Comparison of ENCODE assay signal across 23 cellular contexts in the genomic region with DNA sequence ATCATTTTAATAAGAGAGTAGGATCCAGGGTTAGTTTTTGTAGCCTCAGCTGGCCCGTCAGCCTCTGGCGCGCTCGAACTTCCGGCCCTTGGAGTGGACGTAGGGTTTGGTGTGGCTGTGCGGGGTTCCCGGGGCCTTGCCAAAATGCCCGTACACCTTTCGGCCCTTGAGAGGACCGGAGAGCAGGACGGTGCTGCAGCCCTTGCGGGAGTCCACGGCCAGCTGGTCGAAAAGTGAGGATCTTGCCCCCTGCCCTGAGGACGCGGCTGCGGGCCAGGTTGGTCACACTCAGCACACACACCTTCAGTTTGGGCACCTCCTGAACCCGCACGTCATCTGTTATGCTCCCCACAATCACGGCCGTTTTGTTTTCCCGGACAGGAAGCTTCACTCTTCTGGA. TPM values are rescaled to one million over a fixed set of nuclear protein-coding genes. Genes with fewer than 3 reads are reported as not detected.
DNase-seq lines count a peak whose midpoint lies in the region; ATAC-seq, FAIRE-seq and TF ChIP-seq lines count a peak whose summit lies in the region.
"Had no signal": no experiment of that assay in that cellular context is flagged by ENCODE, and none has a peak within 500 bp of the region (broad histone marks: within the 10 kb centered on the region; RNA-seq: fewer than 3 reads in every experiment).

No MANE protein-coding gene starts in this region.

- H3K9ac ChIP-seq in HepG2 (ENCODE audit: insufficient read depth, low read depth, low read length) (no peak overlapping the region), mesenchymal stem cell (ENCODE audit: low read length) (no peak overlapping the region)
- H3K9ac ChIP-seq: BLaER1 treated with 17β-estradiol and CSF1 and Interleukin-3, amounts not matched to agents 10 nM and 100 nM had no signal

- BruUV-seq in HepG2 (replicated peaks; lab: Mats Ljungman, UMichigan) (no TSS peak), PC-9 (replicated peaks; lab: Mats Ljungman, UMichigan) (no TSS peak)

- TF ChIP-seq RAD21 in HepG2 (CRISPR knock-in tag; IDR thresholded peaks at IDR 0.05): no peak

- TF ChIP-seq POLR2A in HepG2 (IDR thresholded peaks at IDR 0.05; ENCODE audit: insufficient read depth in 1 of 2, low read depth in 2 of 2, low read length in 2 of 2) (no peak), right lobe of liver (IDR thresholded peaks at IDR 0.05) (no peak)

- TF ChIP-seq EP300 in HepG2 (IDR thresholded peaks at IDR 0.05; ENCODE audit: low read depth in 2 of 2, low read length in 2 of 2) (no peak), HepG2 (CRISPR knock-in tag; IDR thresholded peaks at IDR 0.05; ENCODE audit: borderline replicate concordance) (no peak)

- H4K20me1 ChIP-seq in HepG2 (ENCODE audit: insufficient read depth, low read length) (no peaks in the 10 kb centered on the region), PC-9 (ENCODE audit: insufficient read depth) (no peaks in the 10 kb centered on the region)
- H4K20me1 ChIP-seq: BLaER1 treated with 17β-estradiol and CSF1 and Interleukin-3, amounts not matched to agents 10 nM and 100 nM had no signal

- in situ Hi-C loops in HepG2 (cut with HindIII; ENCODE audit: extremely low pct_ligation_motif_present, low pct_unique_long_range_greater_than_20kb): no loop called here

- H3K4me1 ChIP-seq in HepG2 (ENCODE audit: insufficient read depth, low read length) (no peaks in the 10 kb centered on the region), right lobe of liver (peaks cover 0 to 5% (median 0%) of the 10 kb centered on the region in 4 donors), PC-9 (replicated peaks; ENCODE audit: insufficient read depth) (no peaks in the 10 kb centered on the region), mesenchymal stem cell (ENCODE audit: control insufficient read depth, insufficient read depth, low read depth, low read length) (no peaks in the 10 kb centered on the region)
- H3K4me1 ChIP-seq: BLaER1 treated with 17β-estradiol and CSF1 and Interleukin-3, amounts not matched to agents 10 nM and 100 nM; HAP-1 had no signal

- DNase-seq in HepG2 (ENCODE audit: low spot score) (no peak), right lobe of liver (no peak), PC-9 (no peak), mesenchymal stem cell (no peak), left ventricle myocardium superior (no peak)
- DNase-seq: 8988T; CD8-positive, alpha-beta T cell; DND-41; Kasumi-1; MG63; NCI-H1417; NCI-H187 treated with DMSO at 0.1 percent for 48 hours; NCI-H2107; NCI-H510A had no signal

- H3K9me3 ChIP-seq in HepG2 (ENCODE audit: low read length): no peaks in the 10 kb centered on the region
- H3K9me3 ChIP-seq in right lobe of liver: no peaks in the 10 kb centered on the region
- H3K9me3 ChIP-seq in PC-9 (ENCODE audit: insufficient read depth, low read depth): no peaks in the 10 kb centered on the region
- H3K9me3 ChIP-seq in mesenchymal stem cell (ENCODE audit: control insufficient read depth, low read length): no peaks in the 10 kb centered on the region
- H3K9me3 ChIP-seq: BLaER1 treated with 17β-estradiol and CSF1 and Interleukin-3, amounts not matched to agents 10 nM and 100 nM; HAP-1; MG63 had no signal

- H3K27ac ChIP-seq in HepG2 (ENCODE audit: extremely low read length, insufficient read depth, low read length) (no peak overlapping the region), right lobe of liver (no peak overlapping the region), PC-9 (no peak overlapping the region), mesenchymal stem cell (ENCODE audit: low read length, poor library complexity, severe bottlenecking) (no peak overlapping the region)
- H3K27ac ChIP-seq: BLaER1 treated with 17β-estradiol and CSF1 and Interleukin-3, amounts not matched to agents 10 nM and 100 nM had no signal

- H2AK5ac ChIP-seq in mesenchymal stem cell (ENCODE audit: low read length, severe bottlenecking): no peak overlapping the region

- POLR2A ChIA-PET in HepG2 (lab: Yijun Ruan, JAX): no interaction called here
- POLR2A ChIA-PET in PC-9 (lab: Charles Lee; ENCODE audit: unreplicated experiment): no interaction called here

- H3K4me3 ChIP-seq in HepG2 (replicated peaks in 1 of 3; ENCODE audit: insufficient read depth in 1 of 3, low read depth in 2 of 3, low read length in 3 of 3) (no peak overlapping the region), right lobe of liver (no peak overlapping the region), PC-9 (no peak overlapping the region), mesenchymal stem cell (ENCODE audit: insufficient read depth in 1 of 2, low read depth in 1 of 2, low read length in 2 of 2) (peak overlapping the region in 1 of 2 experiments; percentile 33)
- H3K4me3 ChIP-seq: BLaER1 treated with 17β-estradiol and CSF1 and Interleukin-3, amounts not matched to agents 10 nM and 100 nM; HAP-1; MG63 had no signal

- no peak overlapping the region for H2BK12ac ChIP-seq in mesenchymal stem cell (ENCODE audit: low read length in 2 of 2)

- intact Hi-C loops in HepG2 (cut with micrococcal nuclease; ENCODE audit: unreplicated experiment) (no loop called here), right lobe of liver (cut with DNase I) (no loop called here), PC-9 (cut with micrococcal nuclease; ENCODE audit: unreplicated experiment) (no loop called here), left ventricle myocardium superior (cut with micrococcal nuclease) (no loop called here)

- FAIRE-seq in HepG2 (lab: Jason Lieb, UNC): no peak
- FAIRE-seq: GM12891, GM19239, HTR-8/SVneo had no signal

- no peaks in the 10 kb centered on the region for H3K36me3 ChIP-seq in HepG2 (replicated peaks in 1 of 2; ENCODE audit: control insufficient read depth in 1 of 2, insufficient read depth in 2 of 2, low read length in 2 of 2)
- H3K36me3 ChIP-seq in right lobe of liver: no peaks in the 10 kb centered on the region
- no peaks in the 10 kb centered on the region for H3K36me3 ChIP-seq in PC-9 (ENCODE audit: low read depth)
- no peaks in the 10 kb centered on the region for H3K36me3 ChIP-seq in mesenchymal stem cell (ENCODE audit: control insufficient read depth in 1 of 2, insufficient read depth in 2 of 2, low read depth in 1 of 2, low read length in 2 of 2)
- H3K36me3 ChIP-seq: BLaER1 treated with 17β-estradiol and CSF1 and Interleukin-3, amounts not matched to agents 10 nM and 100 nM; HAP-1; MG63 had no signal

- TF ChIP-seq CTCF in HepG2 (CRISPR knock-in tag; IDR thresholded peaks at IDR 0.05): no peak
- no peak for TF ChIP-seq CTCF in right lobe of liver (IDR thresholded peaks at IDR 0.05)
- TF ChIP-seq CTCF in PC-9 (conservative IDR thresholded peaks at IDR 0.05): no peak

- no peak overlapping the region for H4K8ac ChIP-seq in mesenchymal stem cell (ENCODE audit: low read length)

- H3K18ac ChIP-seq in mesenchymal stem cell (ENCODE audit: low read depth in 1 of 2, low read length in 2 of 2): no peak overlapping the region

- H3K4ac ChIP-seq in mesenchymal stem cell (ENCODE audit: low read depth in 1 of 2, low read length in 2 of 2): no peak overlapping the region

- H2BK5ac ChIP-seq in mesenchymal stem cell (ENCODE audit: low read depth, low read length, poor library complexity, severe bottlenecking): no peak overlapping the region

- no peak overlapping the region for H4K91ac ChIP-seq in mesenchymal stem cell (ENCODE audit: low read length)

- H3K79me1 ChIP-seq in mesenchymal stem cell (replicated peaks; ENCODE audit: low read length, poor library complexity, severe bottlenecking): no peaks in the 10 kb centered on the region

- H3K14ac ChIP-seq in mesenchymal stem cell (ENCODE audit: low read length in 2 of 2): no peak overlapping the region

- no peak overlapping the region for H2BK15ac ChIP-seq in mesenchymal stem cell (ENCODE audit: low read depth, poor library complexity, severe bottlenecking)

- no peaks in the 10 kb centered on the region for H3F3A ChIP-seq in PC-9 (ENCODE audit: insufficient read depth, low read depth)

- ATAC-seq in HepG2: no peak
- no peak for ATAC-seq in right lobe of liver
- no peak for ATAC-seq in left ventricle myocardium superior
- ATAC-seq in GM21529 (IDR thresholded peaks at IDR 0.05; ENCODE audit: unreplicated experiment): no peak
- ATAC-seq in HG02981 (IDR thresholded peaks at IDR 0.05; ENCODE audit: unreplicated experiment): no peak
- ATAC-seq: CD8-positive, alpha-beta T cell; Panc1 had no signal

- 59% methylated on average over 23 of the region's 23 CpGs for WGBS in HepG2 (ENCODE audit: low lambda C conversion rate)
- WGBS in right lobe of liver (ENCODE audit: insufficient coverage, low coverage, low lambda C conversion rate, missing lambda C conversion rate): 79% methylated on average over 5 of the region's 23 CpGs
- 96% methylated on average over 23 of the region's 23 CpGs for WGBS in mesenchymal stem cell

- H3K79me2 ChIP-seq in HepG2 (ENCODE audit: insufficient read depth, low read length) (no peaks in the 10 kb centered on the region), PC-9 (ENCODE audit: low read depth) (no peaks in the 10 kb centered on the region)

- H3K23ac ChIP-seq in mesenchymal stem cell (ENCODE audit: low read length in 2 of 2): no peak overlapping the region

- CTCF ChIA-PET in HepG2 (lab: Yijun Ruan, JAX; ENCODE audit: low intra/inter-chr PET ratio, low total read pairs): no interaction called here
- CTCF ChIA-PET in PC-9 (lab: Charles Lee): no interaction called here

- H3K4me2 ChIP-seq in HepG2 (ENCODE audit: low read depth, low read length) (no peak overlapping the region), PC-9 (peak overlapping the region; percentile 19; the same call in 1 of the 2 replicates), mesenchymal stem cell (ENCODE audit: low read length, poor library complexity, severe bottlenecking) (no peak overlapping the region)
- H3K4me2 ChIP-seq: BLaER1 treated with 17β-estradiol and CSF1 and Interleukin-3, amounts not matched to agents 10 nM and 100 nM had no signal

- H3K27me3 ChIP-seq in HepG2 (ENCODE audit: control insufficient read depth in 1 of 2, insufficient read depth in 2 of 2, low read length in 2 of 2) (no peaks in the 10 kb centered on the region), right lobe of liver (no peaks in the 10 kb centered on the region), PC-9 (ENCODE audit: insufficient read depth, low read depth) (peaks cover 29% of the 10 kb centered on the region), mesenchymal stem cell (ENCODE audit: control insufficient read depth in 1 of 2, insufficient read depth in 1 of 2, low read length in 2 of 2) (no peaks in the 10 kb centered on the region)
- H3K27me3 ChIP-seq: BLaER1 treated with 17β-estradiol and CSF1 and Interleukin-3, amounts not matched to agents 10 nM and 100 nM; MG63 had no signal

- no peak overlapping the region for H2AFZ ChIP-seq in HepG2 (ENCODE audit: low read length)
- no peak overlapping the region for H2AFZ ChIP-seq in PC-9
- H2AFZ ChIP-seq in mesenchymal stem cell (ENCODE audit: low read depth, low read length): peak overlapping the region; percentile 71

- no peak overlapping the region for H2BK120ac ChIP-seq in mesenchymal stem cell (ENCODE audit: low read depth, low read length)

- no peaks in the 10 kb centered on the region for H3K9me2 ChIP-seq in PC-9 (ENCODE audit: insufficient read depth)

RNA-seq across cellular contexts. Expression of gene CNTNAP4, which starts 42.2 kb away (rescaled TPM):
- total RNA-seq in HepG2 (2016; rRNA removed; fragmentation: Illumina TruSeq; extraction: Trizol) (not detected in 2 replicates), right lobe of liver (not detected), PC-9 (2021) (not detected in 2 replicates), left ventricle myocardium superior (not detected)
- total RNA-seq in HepG2 (2016; cell fraction: cytosol; rRNA removed; fragmentation: Illumina TruSeq; extraction: Trizol; ENCODE audit: low read depth): not detected in 2 replicates
- not detected in 2 replicates for total RNA-seq in HepG2 (2016; cell fraction: insoluble cytoplasmic fraction; rRNA removed; fragmentation: Illumina TruSeq; extraction: Trizol)
- not detected in 2 replicates for total RNA-seq in HepG2 (2016; cell fraction: membrane; rRNA removed; fragmentation: Illumina TruSeq; extraction: Trizol)
- not detected in 2 replicates for total RNA-seq in HepG2 (2016; cell fraction: nucleus; rRNA removed; fragmentation: Illumina TruSeq; extraction: Trizol)
- not detected in 2 replicates for polyA plus RNA-seq in HepG2 (2011; rRNA removed)
- polyA plus RNA-seq in HepG2 (2011; cell fraction: cytosol; rRNA removed): not detected in 2 replicates
- polyA plus RNA-seq in HepG2 (2011; cell fraction: nucleus; rRNA removed): not detected in 2 replicates
- not detected in 2 replicates for polyA plus RNA-seq in HepG2 (2012)
- polyA plus RNA-seq in HepG2 (2016; cell fraction: cytosol; fragmentation: Illumina TruSeq; extraction: Trizol; ENCODE audit: low read depth): not detected in 2 replicates
- polyA plus RNA-seq in HepG2 (2016; cell fraction: insoluble cytoplasmic fraction; fragmentation: Illumina TruSeq; extraction: Trizol; ENCODE audit: low read depth): not detected in 2 replicates
- not detected in 2 replicates for polyA plus RNA-seq in HepG2 (2016; cell fraction: membrane; fragmentation: Illumina TruSeq; extraction: Trizol; ENCODE audit: low read depth)
- polyA plus RNA-seq in HepG2 (2016; cell fraction: nucleus; fragmentation: Illumina TruSeq; extraction: Trizol; ENCODE audit: insufficient read depth, low read depth): not detected in 2 replicates
- not detected in 2 replicates for polyA minus RNA-seq in HepG2 (2011; rRNA and poly(A)+ RNA removed; ENCODE audit: low replicate concordance)
- not detected in 2 replicates for polyA minus RNA-seq in HepG2 (2011; cell fraction: cytosol; rRNA and poly(A)+ RNA removed)
- polyA minus RNA-seq in HepG2 (2011; cell fraction: nucleus; rRNA and poly(A)+ RNA removed): not detected in 2 replicates
- not detected for polyA plus RNA-seq in mesenchymal stem cell (2013, experiment 1 of 2)
- polyA plus RNA-seq in mesenchymal stem cell (2013, experiment 2 of 2): not detected
- total RNA-seq: CD8-positive, alpha-beta T cell; G401 had no signal
